8 cellular contexts compared by ENCODE assay signal in the genomic region with DNA sequence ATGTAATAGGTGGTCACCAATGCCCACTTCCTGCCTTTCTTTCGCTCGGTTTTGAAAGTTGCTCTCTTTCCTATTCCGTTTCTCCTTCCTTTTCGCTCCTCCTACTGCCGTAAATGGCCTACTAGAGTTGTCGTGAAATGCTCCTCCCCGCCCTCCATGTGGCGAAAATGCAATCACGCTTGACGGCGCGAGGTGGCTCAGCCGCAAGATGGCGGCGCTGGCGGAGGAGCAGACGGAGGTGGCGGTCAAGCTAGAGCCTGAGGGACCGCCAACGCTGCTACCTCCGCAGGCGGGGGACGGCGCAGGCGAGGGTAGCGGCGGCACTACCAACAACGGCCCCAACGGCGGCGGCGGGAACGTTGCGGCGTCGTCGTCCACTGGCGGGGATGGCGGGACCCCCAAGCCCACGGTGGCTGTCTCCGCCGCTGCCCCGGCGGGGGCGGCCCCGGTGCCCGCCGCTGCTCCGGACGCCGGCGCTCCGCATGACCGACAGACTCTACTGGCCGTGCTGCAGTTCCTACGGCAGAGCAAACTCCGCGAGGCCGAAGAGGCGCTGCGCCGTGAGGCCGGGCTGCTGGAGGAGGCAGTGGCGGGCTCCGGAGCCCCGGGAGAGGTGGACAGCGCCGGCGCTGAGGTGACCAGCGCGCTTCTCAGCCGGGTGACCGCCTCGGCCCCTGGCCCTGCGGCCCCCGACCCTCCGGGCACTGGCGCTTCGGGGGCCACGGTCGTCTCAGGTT. TPM values are rescaled to one million over a fixed set of nuclear protein-coding genes. Genes with fewer than 3 reads are reported as not detected.
A peak's percentile ranks its signal among the peaks of the same experiment; 100 is the strongest.
DNase-seq lines count a peak whose midpoint lies in the region; ATAC-seq and TF ChIP-seq lines count a peak whose summit lies in the region.

Gene TAF5, plus strand, starts transcription at position 195 of the 737 bp plus-strand sequence. Its CDS starts 14 bp downstream, at position 209.

- H3K4me1 ChIP-seq in GM23338 (ENCODE audit: insufficient read depth) (no peaks in the 10 kb centered on the region; the same call in 1 of the 2 replicates), esophagus squamous epithelium (peaks cover 0 to 28% (median 11%) of the 10 kb centered on the region in 3 donors)

- peak; percentile 95 for DNase-seq in Daoy (ENCODE audit: low read depth)
- DNase-seq in GM23338 (ENCODE audit: low spot score), result peak; percentile 98
- DNase-seq in Kasumi-1 (lab: John Stamatoyannopoulos, UW), result peak; percentile 100
- DNase-seq in RKO (ENCODE audit: low spot score), result peak; percentile 98
- peak; percentile 81 for DNase-seq in activated T-helper 1 cell treated with Interleukin-2 at 50 U/mL for 16 hours (ENCODE audit: low read depth)
- DNase-seq in esophagus squamous epithelium (lab: John Stamatoyannopoulos, UW), result peak; percentile 69
- DNase-seq in myocyte (ENCODE audit: low read depth), result peak; percentile 97
- DNase-seq in stimulated activated CD8-positive, alpha-beta memory T cell treated with anti-CD3 and anti-CD28 coated beads, Interleukin-7, amount 100 ng/mL, for 4 hours (ENCODE audit: low read depth in 2 of 2), result peak; percentile 81 to 82

- H3K27me3 Mint-ChIP-seq in GM23338 (ENCODE audit: insufficient read depth, low read depth, poor library complexity), result no peaks in the 10 kb centered on the region

- H3K27ac Mint-ChIP-seq in GM23338, result 0 out of 2 replicates have a peak within 1 kb of the TSS, but pooled peaks have one; percentile 38

- H4K20me1 ChIP-seq in GM23338 (replicated peaks; ENCODE audit: insufficient read depth), result peaks cover 11% of the 10 kb centered on the region

- peaks cover 2% of the 10 kb centered on the region; the same call in 2 of the 3 replicates for H3K4me1 Mint-ChIP-seq in GM23338

- 0 out of 2 replicates have a peak, but pooled peaks cover 2% of the 10 kb centered on the region for H3F3A ChIP-seq in GM23338 (replicated peaks; ENCODE audit: low read depth)

- peaks cover 5% of the 10 kb centered on the region; the same call in 2 of the 3 replicates for H3K9me3 Mint-ChIP-seq in GM23338

- H3K9me3 ChIP-seq in esophagus squamous epithelium, result no peaks in the 10 kb centered on the region

- H3K27me3 ChIP-seq in GM23338 (ENCODE audit: insufficient read depth) (no peaks in the 10 kb centered on the region), esophagus squamous epithelium (no peaks in the 10 kb centered on the region)

- WGBS in esophagus squamous epithelium, 2 donors, result 1 to 3% methylated on average over 7 to 17 of the region's 81 CpGs

- peak in 3 of 4 donors; percentile 76 to 95 (median 89) for TF ChIP-seq POLR2A in esophagus squamous epithelium (IDR thresholded peaks at IDR 0.05)

- peak within 1 kb of the TSS; percentile 72 for H3K4me2 ChIP-seq in GM23338

- TF ChIP-seq CTCF in GM23338 (conservative IDR thresholded peaks at IDR 0.05; ENCODE audit: low read depth in 2 of 2), result no peak
- TF ChIP-seq CTCF in esophagus squamous epithelium (IDR thresholded peaks at IDR 0.05), result peak in 1 of 6 experiments; percentile 27

- peak within 1 kb of the TSS; percentile 5; the same call in 1 of the 2 replicates for H3K27ac ChIP-seq in GM23338 (ENCODE audit: low read depth)
- peak within 1 kb of the TSS; percentile 87 to 96 (median 91) for H3K27ac ChIP-seq in esophagus squamous epithelium

- H3K9me2 ChIP-seq in GM23338 (ENCODE audit: insufficient read depth), result no peaks in the 10 kb centered on the region

- H3K4me3 ChIP-seq in GM23338 (peak within 1 kb of the TSS; percentile 85), esophagus squamous epithelium (peak within 1 kb of the TSS; percentile 71 to 100 (median 99))

- H3K36me3 Mint-ChIP-seq in GM23338 (ENCODE audit: low read depth), result no peaks in the 10 kb centered on the region

- H2AFZ ChIP-seq in GM23338, result peak within 1 kb of the TSS; percentile 0; the same call in 1 of the 2 replicates

- H3K36me3 ChIP-seq in GM23338 (ENCODE audit: insufficient read depth) (no peaks in the 10 kb centered on the region), esophagus squamous epithelium (peaks cover 0 to under 1% (median 0%) of the 10 kb centered on the region in 3 donors)

- peaks cover 25% of the 10 kb centered on the region for H3K79me2 ChIP-seq in GM23338 (replicated peaks; ENCODE audit: insufficient read depth)

- H3K4me3 Mint-ChIP-seq in GM23338, result peak within 1 kb of the TSS; percentile 85

- intact Hi-C loops in esophagus squamous epithelium (cut with DNase I), result no loop called here

- ATAC-seq in GM23338, result peak; percentile 72

TF ChIP-seq in GM23338, 12 proteins besides CTCF, POLR2A, EP300 and RAD21 (continues in another document):
- TF ChIP-seq ZNF331 (CRISPR knock-in tag; IDR thresholded peaks at IDR 0.05; ENCODE audit: low read depth) (no peak), STAT1 (IDR thresholded peaks at IDR 0.05; ENCODE audit: unreplicated experiment) (no peak), EZH2 (IDR thresholded peaks at IDR 0.05; ENCODE audit: low read depth, unreplicated experiment) (no peak), POLR2AphosphoS5 (IDR thresholded peaks at IDR 0.05; ENCODE audit: low read depth) (peak; percentile 96), ETS1 (IDR thresholded peaks at IDR 0.05) (peak; percentile 74; the same call in 1 of the 2 replicates), CREB1 (CRISPR knock-in tag; IDR thresholded peaks at IDR 0.05; ENCODE audit: low read depth) (no peak), ZNF462 (CRISPR knock-in tag; IDR thresholded peaks at IDR 0.05) (no peak), EZH2phosphoT487 (IDR thresholded peaks at IDR 0.05; ENCODE audit: unreplicated experiment) (no peak)

RNA-seq across cellular contexts. Expression of gene TAF5, which starts in this region (rescaled TPM):
- total RNA-seq in Daoy (2014; rRNA removed; shearing (Covaris generic)), result 7.7 and 9.6 TPM in 2 replicates
- 22.8 and 25.9 TPM in 2 replicates for total RNA-seq in GM23338 (2014; rRNA removed; shearing (Covaris generic))
- polyA plus RNA-seq in GM23338 (2016; fragmentation: Nextera tagmentation; extraction: Ambion mirVana), result 8.6 and 10.4 TPM in 2 replicates
- 1 to 10 TPM; 2.0 to 5.7 (median 4.5) TPM for total RNA-seq in esophagus squamous epithelium
- total RNA-seq in myocyte, result 2.7 and 3.5 TPM in 2 replicates
- 1.5 TPM for polyA plus RNA-seq in myocyte (2012)

Comparison
In these comparisons a context has a peak if more than half of its experiments do, and no peak if none do; other contexts are left out.
1. Peak in every context shown above with its lines: DNase-seq, ATAC-seq, H3K4me3 ChIP-seq and H3K27ac ChIP-seq.